In the genomic region with DNA sequence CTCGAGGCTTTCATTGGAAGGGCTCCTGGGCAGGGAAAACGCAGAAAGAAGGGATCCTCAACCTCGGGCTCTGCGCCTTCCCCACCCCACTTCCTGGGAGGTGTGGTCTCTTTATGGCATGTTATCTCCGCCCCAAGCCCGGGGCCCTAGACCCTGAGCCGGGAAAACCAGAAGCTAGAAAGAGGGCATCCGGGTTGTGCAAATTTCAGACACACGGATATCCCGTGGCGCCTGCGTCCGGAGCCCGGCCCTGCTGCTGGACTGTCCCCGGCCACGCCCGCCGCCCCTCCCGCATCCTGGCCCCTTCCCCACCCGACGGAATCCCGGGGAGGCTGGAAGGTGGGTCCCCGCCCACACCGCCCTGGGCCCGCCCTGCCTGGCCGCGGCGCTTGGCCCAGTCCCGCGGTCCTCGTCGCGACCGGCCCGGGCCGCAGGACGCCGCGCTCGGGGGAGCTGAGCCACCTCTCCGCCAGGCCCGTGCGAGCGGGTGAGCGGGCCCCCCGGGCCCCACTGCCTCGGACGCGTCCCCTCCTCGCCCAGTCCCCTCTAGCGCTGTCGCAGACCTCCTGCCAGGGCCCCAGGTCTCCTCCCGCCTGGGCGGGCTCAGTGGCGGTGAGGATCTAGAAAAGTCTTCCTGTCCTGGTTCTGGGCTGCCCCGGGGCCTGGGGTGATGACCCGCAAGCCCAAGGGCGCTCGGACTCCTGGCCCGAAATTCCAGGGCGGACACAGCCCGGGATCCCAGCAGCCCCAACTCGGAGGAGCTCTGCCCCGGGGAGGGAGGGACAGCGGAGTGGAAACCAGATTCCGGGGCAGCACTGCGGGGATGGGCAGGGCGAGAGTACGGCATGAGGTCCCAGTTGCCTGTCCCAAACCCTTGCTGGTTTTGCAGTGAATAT, we compare ENCODE assay signal across 9 cellular contexts. TPM values are rescaled to one million over a fixed set of nuclear protein-coding genes. Genes with fewer than 3 reads are reported as not detected.
DNase-seq lines count a peak whose midpoint lies in the region; ATAC-seq, FAIRE-seq and TF ChIP-seq lines count a peak whose summit lies in the region.
"Had no signal": no experiment of that assay in that cellular context is flagged by ENCODE, and none has a peak within 500 bp of the region (broad histone marks: within the 10 kb centered on the region; RNA-seq: fewer than 3 reads in every experiment).

Gene SLC16A5 (plus strand): TSS at position 397 of the 896 bp plus-strand sequence. CDS start 5,683 bp downstream, outside the sequence.

- no peaks in the 10 kb centered on the region for H3K9me3 Mint-ChIP-seq in IgD-negative memory B cell
- H3K9me3 Mint-ChIP-seq in activated CD4-positive, alpha-beta memory T cell treated with anti-CD3 and anti-CD28 coated beads for 36 hours, result no peaks in the 10 kb centered on the region

- peak within 1 kb of the TSS; percentile 82 to 90 for H3K4me2 ChIP-seq in H1 (ENCODE audit: insufficient read depth in 1 of 2, low read depth in 2 of 2, low read length in 2 of 2)

- H4K8ac ChIP-seq in H1 (ENCODE audit: extremely low read depth, insufficient read depth, low read length), result peak within 1 kb of the TSS; percentile 81

- H3K27ac Mint-ChIP-seq in IgD-negative memory B cell, result peak within 1 kb of the TSS in 2 of 3 donors; percentile 46 to 88
- H3K27ac Mint-ChIP-seq in activated CD4-positive, alpha-beta memory T cell treated with anti-CD3 and anti-CD28 coated beads for 36 hours, result peak within 1 kb of the TSS; percentile 55

- H2AK5ac ChIP-seq in H1 (ENCODE audit: low read depth, low read length), result peak within 1 kb of the TSS; percentile 20; the same call in 1 of the 2 replicates

- CTCF ChIA-PET in activated CD4-positive, alpha-beta memory T cell treated with anti-CD3 and anti-CD28 coated beads for 36 hours (lab: Charles Lee), result interaction anchor here (0.7 to 1.9 kb wide), 8 partner anchors 11 to 183 kb away, joined by 3 to 4 read pairs (median 4); partner anchors contain the start of gene MIF4GD
- CTCF ChIA-PET in H1 (lab: Charles Lee; ENCODE audit: partially characterized antibody), result interaction anchor here (0.9 to 6.3 kb wide), 15 partner anchors 11 to 193 kb away, joined by 3 to 81 read pairs (median 6); no protein-coding TSS in a partner anchor

- H3K4ac ChIP-seq in H1 (replicated peaks; ENCODE audit: insufficient read length, low read depth, low read length), result peak within 1 kb of the TSS; percentile 74

- H3K9ac ChIP-seq in H1 (replicated peaks in 1 of 4; ENCODE audit: extremely low read depth in 1 of 4, low read depth in 3 of 4, low read length in 3 of 4), result peak within 1 kb of the TSS; percentile 54 to 74 (median 60); a peak in 6 of 7 replicates

- no peak within 1 kb of the TSS for H3K23ac ChIP-seq in H1 (ENCODE audit: insufficient read length)

- H3K4me3 ChIP-seq in H1 (ENCODE audit: extremely low read depth in 1 of 4, insufficient read depth in 2 of 4, low read depth in 3 of 4, low read length in 4 of 4) (peak within 1 kb of the TSS; percentile 73 to 82 (median 77)), thoracic aorta (peak within 1 kb of the TSS; percentile 75)

- TF ChIP-seq RAD21 in H1 (IDR thresholded peaks at IDR 0.05 in 1 of 2, conservative IDR thresholded peaks at IDR 0.05 in 1 of 2; ENCODE audit: low read depth in 2 of 2, low read length in 2 of 2), result 0 out of 4 replicates have a peak, but pooled peaks of 1 of the 2 experiments have one; percentile 3

- H3K9me3 ChIP-seq in H1 (ENCODE audit: insufficient read depth in 2 of 2, low read depth in 1 of 2, low read length in 1 of 2), result no peaks in the 10 kb centered on the region
- H3K9me3 ChIP-seq in thoracic aorta, result no peaks in the 10 kb centered on the region

- intact Hi-C loops in activated CD4-positive, alpha-beta memory T cell treated with anti-CD3 and anti-CD28 coated beads for 36 hours (cut with micrococcal nuclease), result no loop called here

- H3K79me1 ChIP-seq in H1 (ENCODE audit: low read depth, low read length), result peaks cover 9% of the 10 kb centered on the region

- peak within 1 kb of the TSS; percentile 88 for H3K56ac ChIP-seq in H1 (replicated peaks; ENCODE audit: insufficient read length, low read depth, low read length)

- no peaks in the 10 kb centered on the region for H3K36me3 Mint-ChIP-seq in IgD-negative memory B cell
- no peaks in the 10 kb centered on the region for H3K36me3 Mint-ChIP-seq in activated CD4-positive, alpha-beta memory T cell treated with anti-CD3 and anti-CD28 coated beads for 36 hours

- H2BK5ac ChIP-seq in H1 (ENCODE audit: low read depth, low read length), result peak within 1 kb of the TSS; percentile 94

- ATAC-seq in thoracic aorta (ENCODE audit: insufficient number of reproducible peaks, low FRiP score, low read depth), result peak; percentile 31
- ATAC-seq in GM18517 (IDR thresholded peaks at IDR 0.05; ENCODE audit: unreplicated experiment), result no peak

- peak within 1 kb of the TSS; percentile 54; the same call in 1 of the 2 replicates for H2AFZ ChIP-seq in H1 (ENCODE audit: low read length)

- WGBS in H1 (ENCODE audit: extremely low coverage in 1 of 2, insufficient coverage in 1 of 2, insufficient read length in 1 of 2, insufficient replicate concordance in 2 of 2, low coverage in 1 of 2, low lambda C conversion rate in 2 of 2, missing lambda C conversion rate in 1 of 2), 2 experiments, result 1% methylated on average over 28 of the region's 69 CpGs; no CpG with 5 or more reads in 1 of the 2 experiments

- H4K20me1 ChIP-seq in H1 (replicated peaks in 1 of 2; ENCODE audit: control insufficient read depth in 1 of 2, insufficient read depth in 2 of 2, low read length in 2 of 2), result peaks cover 0 to 5% of the 10 kb centered on the region in 2 experiments

- peaks cover 0 to 11% (median 7%) of the 10 kb centered on the region in 3 donors for H3K4me1 Mint-ChIP-seq in IgD-negative memory B cell
- peaks cover 41% of the 10 kb centered on the region for H3K4me1 Mint-ChIP-seq in activated CD4-positive, alpha-beta memory T cell treated with anti-CD3 and anti-CD28 coated beads for 36 hours (ENCODE audit: low read depth)

- POLR2A ChIA-PET in activated CD4-positive, alpha-beta memory T cell treated with anti-CD3 and anti-CD28 coated beads for 36 hours (lab: Charles Lee), result interaction anchor here (0.9 to 1.7 kb wide), 6 partner anchors 22 to 76 kb away, joined by 3 to 5 read pairs (median 4); partner anchors contain the start of genes ARMC7, JPT1 and MRPL58
- POLR2A ChIA-PET in H1 (lab: Charles Lee; ENCODE audit: partially characterized antibody), result interaction anchor here (0.8 to 3.7 kb wide), 22 partner anchors 9 to 215 kb away, joined by 3 to 32 read pairs (median 5); partner anchors contain the start of genes ATP5PD, FDXR, JPT1 and KCTD2

- peak within 1 kb of the TSS; percentile 55; the same call in 1 of the 2 replicates for H2BK20ac ChIP-seq in H1 (ENCODE audit: low read length)

- H2BK15ac ChIP-seq in H1 (ENCODE audit: low read length), result peak within 1 kb of the TSS; percentile 88; the same call in 1 of the 2 replicates

- no peak for TF ChIP-seq EP300 in H1 (IDR thresholded peaks at IDR 0.05; ENCODE audit: borderline replicate concordance in 1 of 2, low read depth in 2 of 2, low read length in 2 of 2)

- H3K27ac ChIP-seq in H1 (ENCODE audit: low read depth, low read length) (peak within 1 kb of the TSS; percentile 71), thoracic aorta (peak within 1 kb of the TSS in 1 of 2 donors; percentile 55)
- H3K27ac ChIP-seq: C4-2B had no signal

- H3K79me2 ChIP-seq in H1 (ENCODE audit: control insufficient read depth in 1 of 2, insufficient read depth in 2 of 2, low read length in 2 of 2), result peaks cover 0 to 7% of the 10 kb centered on the region in 2 experiments; a peak in 2 of 4 replicates

- TF ChIP-seq POLR2A in H1 (IDR thresholded peaks at IDR 0.05; ENCODE audit: control extremely low read depth in 1 of 2, low read depth in 2 of 2, low read length in 2 of 2), result peak in 1 of 2 experiments; percentile 75; a peak in 2 of 3 replicates

- H3K27me3 ChIP-seq in H1 (replicated peaks in 1 of 4; ENCODE audit: control insufficient read depth in 3 of 4, extremely low read depth in 1 of 4, insufficient read depth in 3 of 4, low read length in 3 of 4) (no peaks in the 10 kb centered on the region), thoracic aorta (replicated peaks; ENCODE audit: insufficient read depth) (no peaks in the 10 kb centered on the region)

- H3K27me3 Mint-ChIP-seq in IgD-negative memory B cell, result no peaks in the 10 kb centered on the region
- no peaks in the 10 kb centered on the region for H3K27me3 Mint-ChIP-seq in activated CD4-positive, alpha-beta memory T cell treated with anti-CD3 and anti-CD28 coated beads for 36 hours

- H2BK120ac ChIP-seq in H1 (replicated peaks; ENCODE audit: low read depth, low read length), result peak within 1 kb of the TSS; percentile 97

- H3K4me1 ChIP-seq in H1 (replicated peaks in 1 of 4; ENCODE audit: control insufficient read depth in 3 of 4, insufficient read depth in 4 of 4, low read length in 3 of 4) (peaks cover 3 to 33% (median 26%) of the 10 kb centered on the region in 4 experiments), thoracic aorta (ENCODE audit: control insufficient read depth in 1 of 2, low read depth in 2 of 2) (peaks cover 5 to 23% of the 10 kb centered on the region in 2 donors)

- peak within 1 kb of the TSS; percentile 100 for H3K18ac ChIP-seq in H1 (ENCODE audit: extremely low read depth, low read length)

- H2BK12ac ChIP-seq in H1 (ENCODE audit: low read depth, low read length), result peak within 1 kb of the TSS; percentile 92; the same call in 1 of the 2 replicates

- peaks cover 15% of the 10 kb centered on the region for H3K23me2 ChIP-seq in H1 (ENCODE audit: low read depth, low read length)

- H3K4me3 Mint-ChIP-seq in IgD-negative memory B cell, result peak within 1 kb of the TSS; percentile 64 to 93 (median 87)
- peak within 1 kb of the TSS; percentile 76 for H3K4me3 Mint-ChIP-seq in activated CD4-positive, alpha-beta memory T cell treated with anti-CD3 and anti-CD28 coated beads for 36 hours

- H4K91ac ChIP-seq in H1 (replicated peaks; ENCODE audit: insufficient read length, low read length), result peak within 1 kb of the TSS; percentile 98

- peak within 1 kb of the TSS; percentile 92 for H4K5ac ChIP-seq in H1 (ENCODE audit: insufficient read length, low read depth, low read length)

- H3K36me3 ChIP-seq in H1 (ENCODE audit: control insufficient read depth in 2 of 4, insufficient read depth in 4 of 4, low read length in 3 of 4) (no peaks in the 10 kb centered on the region; a peak in 1 of 8 replicates), thoracic aorta (no peaks in the 10 kb centered on the region)

- no peak within 1 kb of the TSS for H3K14ac ChIP-seq in H1 (ENCODE audit: insufficient read length)

- no peak for TF ChIP-seq CTCF in H1 (IDR thresholded peaks at IDR 0.05; ENCODE audit: control extremely low read depth in 1 of 3, insufficient read depth in 1 of 3, low read depth in 1 of 3, low read length in 3 of 3)
- TF ChIP-seq CTCF in thoracic aorta (IDR thresholded peaks at IDR 0.05), result no peak

- no peak for FAIRE-seq in H1 (lab: Jason Lieb, UNC)

- DNase-seq in NCI-H748 (lab: John Stamatoyannopoulos, UW; ENCODE audit: unreplicated experiment) (peak; percentile 35), NCI-H748 treated with DMSO at 0.1 percent for 48 hours (lab: John Stamatoyannopoulos, UW) (no peak), H1 (ENCODE audit: low read depth in 1 of 2, low spot score in 2 of 2) (peak; percentile 75 to 95), lung microvascular endothelial cell (ENCODE audit: low read depth in 2 of 2) (peak; percentile 72 to 94), thoracic aorta (ENCODE audit: low spot score) (no peak)
- peak; percentile 63 for DNase-seq in activated CD4-positive, alpha-beta memory T cell treated with anti-CD3 and anti-CD28 coated beads for 36 hours

RNA-seq across cellular contexts. Expression of gene SLC16A5, which starts in this region (rescaled TPM):
- 3.0 TPM for polyA plus RNA-seq in IgD-negative memory B cell
- 1 to 10 TPM; 6.7 to 7.7 TPM for total RNA-seq in activated CD4-positive, alpha-beta memory T cell treated with anti-CD3 and anti-CD28 coated beads for 36 hours
- 16.6 and 17.1 TPM in 2 replicates for total RNA-seq in H1 (2021; fragmentation: NEBNext Ultra II Directional; extraction: Animal tissue kit (Norgen Biotek cat#: 25700))
- polyA plus RNA-seq in H1 (2011; rRNA removed), result 34.7 and 54.8 TPM in 2 replicates
- 28.9 TPM for polyA plus RNA-seq in H1 (2011; cell fraction: cytosol; rRNA removed)
- polyA plus RNA-seq in H1 (2011; cell fraction: nucleus; rRNA removed), result 82.9 TPM
- 14.3 to 26.5 TPM (median 20.8 TPM) in 4 replicates for polyA plus RNA-seq in H1 (2012, experiment 1 of 2)
- polyA plus RNA-seq in H1 (2012, experiment 2 of 2), result 12.9 TPM
- 22.7 TPM for polyA plus RNA-seq in H1 (2013, experiment 1 of 2)
- 21.6 TPM for polyA plus RNA-seq in H1 (2013, experiment 2 of 2)
- polyA minus RNA-seq in H1 (2011; rRNA and poly(A)+ RNA removed), result 15.2 and 17.8 TPM in 2 replicates
- polyA minus RNA-seq in H1 (2011; cell fraction: cytosol; rRNA and poly(A)+ RNA removed), result 11.3 TPM
- polyA minus RNA-seq in H1 (2011; cell fraction: nucleus; rRNA and poly(A)+ RNA removed), result 24.1 TPM
- total RNA-seq in lung microvascular endothelial cell, result 2.0 and 3.9 TPM in 2 replicates
- 10 to 100 TPM in 1 of 2 donors, 1 to 10 TPM in 1; 9.2 to 10.0 TPM for total RNA-seq in thoracic aorta

Comparison
In these comparisons a context has a peak if more than half of its experiments do, and no peak if none do; other contexts are left out.
1. DNase-seq: peak in NCI-H748 (single experiment), activated CD4-positive, alpha-beta memory T cell treated with anti-CD3 and anti-CD28 coated beads for 36 hours (single experiment), H1 (2 of 2) and lung microvascular endothelial cell (2 of 2); none in NCI-H748 treated with DMSO at 0.1 percent for 48 hours (single experiment) and thoracic aorta (single experiment).